ENCODE assay signal across 29 cellular contexts in genomic region chr16:66212426-66212825, GRCh38.
DNase-seq lines count a peak whose midpoint lies in the region; ATAC-seq and TF ChIP-seq lines count a peak whose summit lies in the region.
"Had no signal": no experiment of that assay in that cellular context is flagged by ENCODE, and none has a peak within 500 bp of the region (broad histone marks: within the 10 kb centered on the region; RNA-seq: fewer than 3 reads in every experiment).

No MANE protein-coding gene starts in this region.

- H3K27me3 ChIP-seq in SK-N-SH (ENCODE audit: insufficient read depth) (no peaks in the 10 kb centered on the region), tibial nerve (no peaks in the 10 kb centered on the region)
- H3K27me3 ChIP-seq: SJSA1 had no signal

- no peaks in the 10 kb centered on the region for H3K79me2 ChIP-seq in SK-N-SH (ENCODE audit: insufficient read depth)

- H3F3A ChIP-seq in SK-N-SH (replicated peaks; ENCODE audit: insufficient read depth): no peaks in the 10 kb centered on the region

- no peaks in the 10 kb centered on the region for H4K20me1 ChIP-seq in SK-N-SH (ENCODE audit: insufficient read depth)

- no peak overlapping the region for H3K4me3 Mint-ChIP-seq in osteocyte (ENCODE audit: unreplicated experiment)
- H3K4me3 Mint-ChIP-seq in activated CD8-positive, alpha-beta T cell treated with anti-CD3 and anti-CD28 coated beads for 36 hours: no peak overlapping the region
- H3K4me3 Mint-ChIP-seq: CD8-positive, alpha-beta T cell; IgD-negative memory B cell had no signal

- 27% methylated on average over 6 of the region's 6 CpGs for WGBS in SK-N-SH (ENCODE audit: low lambda C conversion rate)
- WGBS in tibial nerve, 2 donors: 45 to 55% methylated on average over 6 of the region's 6 CpGs

- no peak overlapping the region for H3K27ac Mint-ChIP-seq in osteocyte (ENCODE audit: unreplicated experiment)
- no peak overlapping the region for H3K27ac Mint-ChIP-seq in activated CD8-positive, alpha-beta T cell treated with anti-CD3 and anti-CD28 coated beads for 36 hours
- H3K27ac Mint-ChIP-seq: CD8-positive, alpha-beta T cell; IgD-negative memory B cell had no signal

- intact Hi-C loops in activated CD8-positive, alpha-beta T cell treated with anti-CD3 and anti-CD28 coated beads for 36 hours (cut with micrococcal nuclease): no loop called here

- no peak overlapping the region for H2AFZ ChIP-seq in SK-N-SH (ENCODE audit: low read depth)
- H2AFZ ChIP-seq: PC-9 had no signal

- H3K9me2 ChIP-seq in SK-N-SH: no peaks in the 10 kb centered on the region

- H3K27me3 Mint-ChIP-seq in osteocyte (ENCODE audit: unreplicated experiment): no peaks in the 10 kb centered on the region
- H3K27me3 Mint-ChIP-seq in activated CD8-positive, alpha-beta T cell treated with anti-CD3 and anti-CD28 coated beads for 36 hours: peaks cover 2% of the 10 kb centered on the region

- H3K9ac ChIP-seq in SK-N-SH: no peak overlapping the region
- H3K9ac ChIP-seq: KMS-11 had no signal

- H3K27ac ChIP-seq in SK-N-SH (ENCODE audit: low read depth in 2 of 2, low read length in 1 of 2): no peak overlapping the region
- no peak overlapping the region for H3K27ac ChIP-seq in tibial nerve
- H3K27ac ChIP-seq: C4-2B, HL-60, KMS-11, PC-9, SJSA1 had no signal

- CTCF ChIA-PET in SK-N-SH (lab: Yijun Ruan, JAX): interaction anchor here (1.0 to 1.1 kb wide), 2 partner anchors 18 to 130 kb away, joined by 3 read pairs; no protein-coding TSS in a partner anchor
- CTCF ChIA-PET in activated CD8-positive, alpha-beta T cell treated with anti-CD3 and anti-CD28 coated beads for 36 hours (lab: Charles Lee): no interaction called here

- TF ChIP-seq POLR2A in tibial nerve (IDR thresholded peaks at IDR 0.05): no peak

- H3K9me3 Mint-ChIP-seq in osteocyte (ENCODE audit: unreplicated experiment): no peaks in the 10 kb centered on the region
- H3K9me3 Mint-ChIP-seq in activated CD8-positive, alpha-beta T cell treated with anti-CD3 and anti-CD28 coated beads for 36 hours: no peaks in the 10 kb centered on the region
- H3K9me3 Mint-ChIP-seq: CD8-positive, alpha-beta T cell had no signal

- H3K4me1 ChIP-seq in SK-N-SH (ENCODE audit: control insufficient read depth in 1 of 2, insufficient read depth in 2 of 2, low read depth in 1 of 2, low read length in 1 of 2): peaks cover 4 to 5% of the 10 kb centered on the region in 2 experiments; a peak in 3 of 4 replicates
- peaks cover 0 to 3% (median 0%) of the 10 kb centered on the region in 4 donors for H3K4me1 ChIP-seq in tibial nerve
- H3K4me1 ChIP-seq: HAP-1, SJSA1 had no signal

- DNase-seq in SK-N-SH (peak; percentile 48), LHCN-M2 (ENCODE audit: low read depth) (peak; percentile 46), islet precursor cell (peak; percentile 28), osteocyte (ENCODE audit: extremely low spot score, unreplicated experiment) (peak; percentile 48), COR-L47 (lab: John Stamatoyannopoulos, UW) (no peak), tibial nerve (ENCODE audit: low spot score in 2 of 2) (no peak)
- no peak for DNase-seq in activated CD8-positive, alpha-beta T cell treated with anti-CD3 and anti-CD28 coated beads for 36 hours
- DNase-seq: AML-193; Calu3; CD8-positive, alpha-beta T cell; DMS53; GOT3; NCI-H1048; NCI-H1417; NCI-H1694; NCI-H2029 treated with DMSO at 0.1 percent for 48 hours; NCI-H2171; NCI-H226; NCI-H748 treated with DMSO at 0.1 percent for 48 hours; NK-92 treated with Interleukin-12 subunit alpha and Interleukin-12 subunit beta, amount 100 ng/mL, for 24 hours; PC-9 had no signal

- no peaks in the 10 kb centered on the region for H3K9me3 ChIP-seq in SK-N-SH
- H3K9me3 ChIP-seq in tibial nerve: no peaks in the 10 kb centered on the region
- H3K9me3 ChIP-seq: HAP-1, SJSA1 had no signal

- TF ChIP-seq RAD21 in SK-N-SH (IDR thresholded peaks at IDR 0.05; ENCODE audit: low read length): no peak

- no peaks in the 10 kb centered on the region for H3K36me3 Mint-ChIP-seq in osteocyte (ENCODE audit: unreplicated experiment)
- no peaks in the 10 kb centered on the region for H3K36me3 Mint-ChIP-seq in activated CD8-positive, alpha-beta T cell treated with anti-CD3 and anti-CD28 coated beads for 36 hours (ENCODE audit: low read depth)
- H3K36me3 Mint-ChIP-seq: CD8-positive, alpha-beta T cell had no signal

- TF ChIP-seq CTCF in SK-N-SH (IDR thresholded peaks at IDR 0.05): no peak
- TF ChIP-seq CTCF in osteocyte (IDR thresholded peaks at IDR 0.05): no peak
- TF ChIP-seq CTCF in activated CD8-positive, alpha-beta T cell treated with anti-CD3 and anti-CD28 coated beads for 36 hours (IDR thresholded peaks at IDR 0.05): no peak
- TF ChIP-seq CTCF in tibial nerve (IDR thresholded peaks at IDR 0.05): no peak

- POLR2A ChIA-PET in SK-N-SH (lab: Yijun Ruan, JAX): no interaction called here
- POLR2A ChIA-PET in activated CD8-positive, alpha-beta T cell treated with anti-CD3 and anti-CD28 coated beads for 36 hours (lab: Charles Lee): no interaction called here

- no peaks in the 10 kb centered on the region for H3K36me3 ChIP-seq in SK-N-SH (replicated peaks in 1 of 2; ENCODE audit: control insufficient read depth in 1 of 2, insufficient read depth in 2 of 2, low read length in 1 of 2)
- H3K36me3 ChIP-seq in tibial nerve: no peaks in the 10 kb centered on the region
- H3K36me3 ChIP-seq: HAP-1, SJSA1 had no signal

- H3K4me1 Mint-ChIP-seq in osteocyte (ENCODE audit: unreplicated experiment): peaks cover 17% of the 10 kb centered on the region
- no peaks in the 10 kb centered on the region for H3K4me1 Mint-ChIP-seq in activated CD8-positive, alpha-beta T cell treated with anti-CD3 and anti-CD28 coated beads for 36 hours (ENCODE audit: low read depth)
- H3K4me1 Mint-ChIP-seq: IgD-negative memory B cell had no signal

- no peak for ATAC-seq in SK-N-SH treated with all-trans-retinoic acid at 6 μM for 48 hours
- no peak for ATAC-seq in activated CD8-positive, alpha-beta T cell treated with anti-CD3 and anti-CD28 coated beads for 36 hours
- ATAC-seq: CD8-positive, alpha-beta T cell; Right ventricle myocardium inferior had no signal

- H3K4me3 ChIP-seq in SK-N-SH (ENCODE audit: low read depth in 2 of 2, low read length in 1 of 2) (no peak overlapping the region), tibial nerve (no peak overlapping the region)
- H3K4me3 ChIP-seq: HAP-1, PC-9, SJSA1 had no signal

- H3K4me2 ChIP-seq in SK-N-SH: no peak overlapping the region
- H3K4me2 ChIP-seq: KMS-11, PC-9 had no signal

- no peak for TF ChIP-seq EP300 in SK-N-SH (IDR thresholded peaks at IDR 0.05; ENCODE audit: borderline replicate concordance in 1 of 2, low read depth in 1 of 2, low read length in 1 of 2)
- no peak for TF ChIP-seq EP300 in tibial nerve (IDR thresholded peaks at IDR 0.05)

TF ChIP-seq in SK-N-SH, 30 proteins besides CTCF, POLR2A, EP300 and RAD21 (continues in another document):
- no peak for TF ChIP-seq SMC3 (IDR thresholded peaks at IDR 0.05; ENCODE audit: low read depth, low read length)
- TF ChIP-seq RCOR1 (IDR thresholded peaks at IDR 0.05; ENCODE audit: low read length): no peak
- no peak for TF ChIP-seq ZBTB33 (IDR thresholded peaks at IDR 0.05; ENCODE audit: borderline replicate concordance, low read depth)
- TF ChIP-seq SIN3A (IDR thresholded peaks at IDR 0.05; ENCODE audit: borderline replicate concordance, low read depth, low read length): no peak
- TF ChIP-seq FOSL2 (IDR thresholded peaks at IDR 0.05; ENCODE audit: borderline replicate concordance, low read depth): no peak
- TF ChIP-seq FOXJ3 (CRISPR knock-in tag; IDR thresholded peaks at IDR 0.05): no peak
- no peak for TF ChIP-seq MXI1 (IDR thresholded peaks at IDR 0.05; ENCODE audit: low read depth, low read length)
- no peak for TF ChIP-seq CHD2 (IDR thresholded peaks at IDR 0.05; ENCODE audit: low read length, partially characterized antibody)

TF ChIP-seq in SK-N-SH treated with all-trans-retinoic acid at 6 μM for 48 hours, 23 proteins besides CTCF, POLR2A, EP300 and RAD21:
- TF ChIP-seq ZNF565 (CRISPR knock-in tag; conservative IDR thresholded peaks at IDR 0.05; ENCODE audit: low read depth) (no peak), ESRRG (CRISPR knock-in tag; IDR thresholded peaks at IDR 0.05) (no peak), RARB (CRISPR knock-in tag; IDR thresholded peaks at IDR 0.05) (no peak), ZFP3 (CRISPR knock-in tag; IDR thresholded peaks at IDR 0.05) (no peak), BACH2 (CRISPR knock-in tag; IDR thresholded peaks at IDR 0.05; ENCODE audit: borderline replicate concordance) (no peak), ZC3H10 (CRISPR knock-in tag; IDR thresholded peaks at IDR 0.05) (no peak), ZNF8 (CRISPR knock-in tag; IDR thresholded peaks at IDR 0.05) (no peak), ISL1 (CRISPR knock-in tag; IDR thresholded peaks at IDR 0.05) (no peak), PPARA (CRISPR knock-in tag; IDR thresholded peaks at IDR 0.05; ENCODE audit: borderline replicate concordance) (no peak), SNAI2 (CRISPR knock-in tag; IDR thresholded peaks at IDR 0.05) (no peak)
TF ChIP-seq in SK-N-SH treated with all-trans-retinoic acid at 6 μM for 48 hours: peak in this region for 0.

Comparison
In these comparisons a context has a peak if more than half of its experiments do, and no peak if none do; other contexts are left out.
1. DNase-seq: peak in SK-N-SH (single experiment), LHCN-M2 (single experiment), islet precursor cell (single experiment) and osteocyte (single experiment); none in activated CD8-positive, alpha-beta T cell treated with anti-CD3 and anti-CD28 coated beads for 36 hours (single experiment), COR-L47 (single experiment) and tibial nerve (0 of 2).